In genomic region chr2:136117391-136117841, GRCh38 we compare ENCODE assay signal across 1 cellular context.
TF ChIP-seq lines count a peak whose summit lies in the region.

No MANE protein-coding gene starts in this region.

TF ChIP-seq in liver, 16 proteins besides CTCF, POLR2A, EP300 and RAD21 (continued from another document):
- TF ChIP-seq FOXA1 (IDR thresholded peaks at IDR 0.05) (no peak), NR2F2 (IDR thresholded peaks at IDR 0.05) (no peak)
